12 cellular contexts compared by ENCODE assay signal in the genomic region with DNA sequence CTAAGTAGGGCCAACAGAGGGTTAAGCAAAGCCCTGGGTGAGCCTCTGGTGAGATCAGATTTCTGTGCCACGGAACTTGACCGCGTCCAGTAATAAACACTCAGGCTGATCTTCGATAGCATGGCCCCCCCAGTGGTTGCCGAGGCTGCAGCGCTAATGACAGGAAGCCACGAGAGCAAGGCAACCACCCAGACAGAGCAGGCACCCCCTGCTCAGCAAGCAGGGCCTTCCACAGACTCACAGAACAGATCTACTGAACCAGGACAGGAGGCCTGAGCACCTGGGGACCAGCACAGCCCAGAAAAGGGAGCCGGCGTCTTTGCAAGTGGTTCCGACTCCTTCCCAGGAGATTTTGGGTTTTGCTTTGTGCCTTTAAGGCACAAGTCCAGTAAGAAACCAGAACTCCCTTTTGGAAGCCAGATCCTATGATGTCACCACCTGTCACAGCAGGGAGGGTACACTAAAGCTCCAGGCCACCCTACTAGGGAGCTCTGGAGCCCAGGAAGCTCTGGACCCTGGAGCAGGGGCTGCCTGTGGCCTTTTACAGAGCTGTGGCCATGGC. TPM values are rescaled to one million over a fixed set of nuclear protein-coding genes. Genes with fewer than 3 reads are reported as not detected.
DNase-seq lines count a peak whose midpoint lies in the region; ATAC-seq and TF ChIP-seq lines count a peak whose summit lies in the region.
"Had no signal": no experiment of that assay in that cellular context is flagged by ENCODE, and none has a peak within 500 bp of the region (broad histone marks: within the 10 kb centered on the region; RNA-seq: fewer than 3 reads in every experiment).

No MANE protein-coding gene starts in this region.

- H3K36me3 ChIP-seq in Loucy (ENCODE audit: insufficient read depth, low read length): peaks cover 51% of the 10 kb centered on the region; the same call in 1 of the 2 replicates
- H3K36me3 ChIP-seq in neural cell (ENCODE audit: insufficient read depth, low read length): no peaks in the 10 kb centered on the region
- H3K36me3 ChIP-seq: right atrium auricular region, vagina had no signal

- H3F3A ChIP-seq in Loucy (ENCODE audit: low read depth) (no peaks in the 10 kb centered on the region), neural cell (ENCODE audit: insufficient read depth, low read length, poor library complexity, severe bottlenecking) (peaks cover 4% of the 10 kb centered on the region)

- TF ChIP-seq CTCF in Loucy (conservative IDR thresholded peaks at IDR 0.05; ENCODE audit: low read length) (peak; percentile 24; the same call in 1 of the 2 replicates), neural cell (IDR thresholded peaks at IDR 0.05; ENCODE audit: poor library complexity, severe bottlenecking) (no peak), GM20000 (IDR thresholded peaks at IDR 0.05; ENCODE audit: extremely low read depth, missing control alignments) (no peak)

- H3K27ac ChIP-seq in neural cell (ENCODE audit: low read length): no peak overlapping the region
- H3K27ac ChIP-seq: right atrium auricular region, vagina had no signal

- peaks cover 40% of the 10 kb centered on the region for H3K36me3 Mint-ChIP-seq in activated naive CD8-positive, alpha-beta T cell treated with anti-CD3 and anti-CD28 coated beads, Interleukin-2, amount 10 ng/mL, durations not matched to agents 7 days and 5 days

- no peaks in the 10 kb centered on the region for H3K27me3 ChIP-seq in Loucy (ENCODE audit: insufficient read depth, low read length, poor library complexity, severe bottlenecking)
- H3K27me3 ChIP-seq in neural cell (ENCODE audit: insufficient read depth, low read depth, low read length): no peaks in the 10 kb centered on the region
- H3K27me3 ChIP-seq: right atrium auricular region, vagina had no signal

- POLR2A ChIA-PET in activated naive CD8-positive, alpha-beta T cell treated with anti-CD3 and anti-CD28 coated beads, Interleukin-2, amount 10 ng/mL, durations not matched to agents 7 days and 5 days (lab: Charles Lee): interaction anchor here (0.6 to 23.5 kb wide), 19 partner anchors 9 to 1252 kb away, joined by 3 to 796 read pairs (median 7); a partner anchor contains a TSS

- H4K20me1 ChIP-seq in Loucy (ENCODE audit: insufficient read depth, low read length, poor library complexity, severe bottlenecking): peaks cover 73% of the 10 kb centered on the region
- peaks cover 100% of the 10 kb centered on the region for H4K20me1 ChIP-seq in neural cell (ENCODE audit: insufficient read depth)

- H3K27me3 Mint-ChIP-seq in activated naive CD8-positive, alpha-beta T cell treated with anti-CD3 and anti-CD28 coated beads, Interleukin-2, amount 10 ng/mL, durations not matched to agents 7 days and 5 days: no peaks in the 10 kb centered on the region

- peak overlapping the region; percentile 86 for H3K4me3 Mint-ChIP-seq in activated naive CD8-positive, alpha-beta T cell treated with anti-CD3 and anti-CD28 coated beads, Interleukin-2, amount 10 ng/mL, durations not matched to agents 7 days and 5 days

- H2AFZ ChIP-seq in Loucy (ENCODE audit: low read length): no peak overlapping the region
- no peak overlapping the region for H2AFZ ChIP-seq in neural cell (ENCODE audit: low read depth, low read length)

- DNase-seq in Caki2 (ENCODE audit: low read depth) (peak; percentile 5), GM20000 (ENCODE audit: low spot score) (no peak), NCI-H1105 (lab: John Stamatoyannopoulos, UW) (no peak)
- peak; percentile 69 for DNase-seq in activated naive CD8-positive, alpha-beta T cell treated with anti-CD3 and anti-CD28 coated beads, Interleukin-2, amount 10 ng/mL, durations not matched to agents 7 days and 5 days
- no peak for DNase-seq in stimulated activated CD4-positive, alpha-beta T cell treated with anti-CD3 and anti-CD28 coated beads, Interleukin-15, amount 100 ng/mL, for 24 hours
- DNase-seq: DMS153, NCI-H2081 had no signal

- peaks cover 16% of the 10 kb centered on the region for H3K4me1 ChIP-seq in Loucy (ENCODE audit: insufficient read depth, low read length, poor library complexity, severe bottlenecking)
- H3K4me1 ChIP-seq: right atrium auricular region had no signal

- no peaks in the 10 kb centered on the region for H3K9me3 Mint-ChIP-seq in activated naive CD8-positive, alpha-beta T cell treated with anti-CD3 and anti-CD28 coated beads, Interleukin-2, amount 10 ng/mL, durations not matched to agents 7 days and 5 days

- no peak for TF ChIP-seq EP300 in neural cell (conservative IDR thresholded peaks at IDR 0.05; ENCODE audit: poor library complexity, severe bottlenecking)

- no peak for TF ChIP-seq RAD21 in neural cell (conservative IDR thresholded peaks at IDR 0.05)

- no peak overlapping the region for H3K9ac ChIP-seq in Loucy (ENCODE audit: low read depth, low read length, poor library complexity, severe bottlenecking)
- no peak overlapping the region for H3K9ac ChIP-seq in neural cell (ENCODE audit: low read length)

- H3K4me3 ChIP-seq in Loucy (ENCODE audit: low read length, poor library complexity, severe bottlenecking) (no peak overlapping the region), neural cell (ENCODE audit: low read length) (peak overlapping the region; percentile 48)
- H3K4me3 ChIP-seq: lung, right atrium auricular region, vagina had no signal

- H3K9me2 ChIP-seq in Loucy (replicated peaks; ENCODE audit: low read depth, low read length) (no peaks in the 10 kb centered on the region), neural cell (ENCODE audit: insufficient read depth, low read length) (no peaks in the 10 kb centered on the region)

- peak; percentile 51 for ATAC-seq in activated naive CD8-positive, alpha-beta T cell treated with anti-CD3 and anti-CD28 coated beads, Interleukin-2, amount 10 ng/mL, durations not matched to agents 7 days and 5 days (ENCODE audit: low read depth)

- H3K27ac Mint-ChIP-seq in activated naive CD8-positive, alpha-beta T cell treated with anti-CD3 and anti-CD28 coated beads, Interleukin-2, amount 10 ng/mL, durations not matched to agents 7 days and 5 days: peak overlapping the region; percentile 97

- no peaks in the 10 kb centered on the region for H3K9me3 ChIP-seq in Loucy (ENCODE audit: insufficient read depth, low read depth, low read length)
- no peaks in the 10 kb centered on the region for H3K9me3 ChIP-seq in neural cell (ENCODE audit: low read length)
- H3K9me3 ChIP-seq: vagina had no signal

- H3K4me1 Mint-ChIP-seq in activated naive CD8-positive, alpha-beta T cell treated with anti-CD3 and anti-CD28 coated beads, Interleukin-2, amount 10 ng/mL, durations not matched to agents 7 days and 5 days: peaks cover 89% of the 10 kb centered on the region

- H3K79me2 ChIP-seq in Loucy (ENCODE audit: insufficient read depth, low read length): peaks cover 100% of the 10 kb centered on the region
- H3K79me2 ChIP-seq in neural cell (replicated peaks; ENCODE audit: insufficient read depth, low read length): peaks cover 94% of the 10 kb centered on the region

- in situ Hi-C loops in Caki2 (cut with HindIII; ENCODE audit: low pct_unique_long_range_greater_than_20kb, low sequenced_read_pairs): no loop called here

- peak overlapping the region; percentile 45 for H3K4me2 ChIP-seq in Loucy (ENCODE audit: low read depth, low read length, poor library complexity, severe bottlenecking)
- H3K4me2 ChIP-seq in neural cell (ENCODE audit: low read length): no peak overlapping the region

TF ChIP-seq in neural cell, 6 proteins besides CTCF, POLR2A, EP300 and RAD21:
- TF ChIP-seq TAF1 (IDR thresholded peaks at IDR 0.05; ENCODE audit: low read depth): no peak
- TF ChIP-seq EZH2 (IDR thresholded peaks at IDR 0.05; ENCODE audit: borderline replicate concordance, insufficient read depth, low read length, poor library complexity, severe bottlenecking): no peak
- no peak for TF ChIP-seq SMC3 (conservative IDR thresholded peaks at IDR 0.05; ENCODE audit: poor library complexity)
- TF ChIP-seq, protein P1, sequence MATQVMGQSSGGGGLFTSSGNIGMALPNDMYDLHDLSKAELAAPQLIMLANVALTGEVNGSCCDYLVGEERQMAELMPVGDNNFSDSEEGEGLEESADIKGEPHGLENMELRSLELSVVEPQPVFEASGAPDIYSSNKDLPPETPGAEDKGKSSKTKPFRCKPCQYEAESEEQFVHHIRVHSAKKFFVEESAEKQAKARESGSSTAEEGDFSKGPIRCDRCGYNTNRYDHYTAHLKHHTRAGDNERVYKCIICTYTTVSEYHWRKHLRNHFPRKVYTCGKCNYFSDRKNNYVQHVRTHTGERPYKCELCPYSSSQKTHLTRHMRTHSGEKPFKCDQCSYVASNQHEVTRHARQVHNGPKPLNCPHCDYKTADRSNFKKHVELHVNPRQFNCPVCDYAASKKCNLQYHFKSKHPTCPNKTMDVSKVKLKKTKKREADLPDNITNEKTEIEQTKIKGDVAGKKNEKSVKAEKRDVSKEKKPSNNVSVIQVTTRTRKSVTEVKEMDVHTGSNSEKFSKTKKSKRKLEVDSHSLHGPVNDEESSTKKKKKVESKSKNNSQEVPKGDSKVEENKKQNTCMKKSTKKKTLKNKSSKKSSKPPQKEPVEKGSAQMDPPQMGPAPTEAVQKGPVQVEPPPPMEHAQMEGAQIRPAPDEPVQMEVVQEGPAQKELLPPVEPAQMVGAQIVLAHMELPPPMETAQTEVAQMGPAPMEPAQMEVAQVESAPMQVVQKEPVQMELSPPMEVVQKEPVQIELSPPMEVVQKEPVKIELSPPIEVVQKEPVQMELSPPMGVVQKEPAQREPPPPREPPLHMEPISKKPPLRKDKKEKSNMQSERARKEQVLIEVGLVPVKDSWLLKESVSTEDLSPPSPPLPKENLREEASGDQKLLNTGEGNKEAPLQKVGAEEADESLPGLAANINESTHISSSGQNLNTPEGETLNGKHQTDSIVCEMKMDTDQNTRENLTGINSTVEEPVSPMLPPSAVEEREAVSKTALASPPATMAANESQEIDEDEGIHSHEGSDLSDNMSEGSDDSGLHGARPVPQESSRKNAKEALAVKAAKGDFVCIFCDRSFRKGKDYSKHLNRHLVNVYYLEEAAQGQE (IDR thresholded peaks at IDR 0.05; ENCODE audit: borderline replicate concordance): no peak
- no peak for TF ChIP-seq MXI1 (conservative IDR thresholded peaks at IDR 0.05; ENCODE audit: poor library complexity, severe bottlenecking)
- TF ChIP-seq POLR2AphosphoS5 (IDR thresholded peaks at IDR 0.05): no peak
TF ChIP-seq in neural cell: peak in this region for 0.

RNA-seq across cellular contexts. Expression of a gene that starts 42.3 kb away (rescaled TPM):
- 0.03 TPM in 1 of 2 replicates, not detected in the other for total RNA-seq in Caki2 (2014; rRNA removed; shearing (Covaris generic); ENCODE audit: low replicate concordance)
- 100 to 1,000 TPM in 1 of 2 experiments, 10 to 100 TPM in 1; 99.5 to 104 TPM for total RNA-seq in activated naive CD8-positive, alpha-beta T cell treated with anti-CD3 and anti-CD28 coated beads, Interleukin-2, amount 10 ng/mL, durations not matched to agents 7 days and 5 days
- polyA plus RNA-seq in neural cell: 98.9 and 104 TPM in 2 replicates
- 259 and 270 TPM in 2 replicates for polyA minus RNA-seq in neural cell

Comparison
In these comparisons a context has a peak if more than half of its experiments do, and no peak if none do; other contexts are left out.
1. DNase-seq: peak in Caki2 (single experiment) and activated naive CD8-positive, alpha-beta T cell treated with anti-CD3 and anti-CD28 coated beads, Interleukin-2, amount 10 ng/mL, durations not matched to agents 7 days and 5 days (single experiment); none in GM20000 (single experiment), NCI-H1105 (single experiment) and stimulated activated CD4-positive, alpha-beta T cell treated with anti-CD3 and anti-CD28 coated beads, Interleukin-15, amount 100 ng/mL, for 24 hours (single experiment).
2. RNA of a gene that starts 42.3 kb away (total RNA-seq): 99.5 to 104 TPM in activated naive CD8-positive, alpha-beta T cell treated with anti-CD3 and anti-CD28 coated beads, Interleukin-2, amount 10 ng/mL, durations not matched to agents 7 days and 5 days; 0.03 TPM in Caki2; every median in the first group is over 10 times any median in the second.